1 cellular context compared by ENCODE assay signal in the genomic region with DNA sequence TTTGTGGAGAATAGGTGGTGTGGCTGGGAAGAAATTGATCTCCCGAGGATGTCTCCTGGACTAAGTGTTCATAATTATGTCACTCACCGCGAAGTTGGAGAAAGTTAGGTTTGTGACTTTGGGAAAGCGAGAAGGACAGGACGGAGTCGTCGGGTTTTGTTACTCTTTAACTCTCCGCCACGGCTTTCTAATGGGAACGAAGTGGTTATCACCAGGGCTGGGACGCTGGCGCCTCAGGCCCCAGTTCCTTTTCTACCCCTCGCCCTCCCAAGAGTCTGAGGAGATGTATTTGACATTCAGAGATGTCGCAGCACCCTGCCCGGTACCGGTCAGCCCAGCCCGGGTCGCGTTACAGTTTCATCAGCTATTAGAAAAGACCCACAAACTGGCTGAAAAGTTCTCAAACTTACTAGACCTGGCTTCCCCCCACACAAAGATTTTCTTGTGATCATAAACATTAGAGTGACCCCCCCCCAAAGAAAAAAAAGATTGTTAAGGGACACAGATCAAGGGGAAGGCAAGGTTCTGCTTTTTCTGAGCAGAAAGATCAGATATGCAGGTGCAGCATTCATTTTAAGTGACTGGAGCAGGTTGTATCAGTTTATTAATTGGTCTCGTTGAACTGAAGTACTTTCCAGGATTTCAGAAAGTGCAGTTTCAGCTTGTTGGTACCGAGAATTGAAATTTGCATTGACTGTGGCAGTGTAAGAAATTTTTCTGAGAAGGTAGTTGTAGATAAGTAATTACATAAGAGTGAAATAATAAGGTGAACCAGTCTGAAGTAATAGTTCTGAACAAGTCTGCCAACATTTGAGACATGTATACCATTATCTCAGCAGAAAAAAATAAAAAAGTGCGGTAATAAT.
TF ChIP-seq lines count a peak whose summit lies in the region.

No MANE protein-coding gene starts in this region.

TF ChIP-seq in WTC11, 78 proteins besides CTCF, POLR2A, EP300 and RAD21 (continued from another document):
- TF ChIP-seq ZNF512 (CRISPR knock-in tag; IDR thresholded peaks at IDR 0.05; ENCODE audit: borderline replicate concordance), result no peak
- no peak for TF ChIP-seq STAT6 (CRISPR knock-in tag; conservative IDR thresholded peaks at IDR 0.05; ENCODE audit: low read depth)
- TF ChIP-seq, protein P1, sequence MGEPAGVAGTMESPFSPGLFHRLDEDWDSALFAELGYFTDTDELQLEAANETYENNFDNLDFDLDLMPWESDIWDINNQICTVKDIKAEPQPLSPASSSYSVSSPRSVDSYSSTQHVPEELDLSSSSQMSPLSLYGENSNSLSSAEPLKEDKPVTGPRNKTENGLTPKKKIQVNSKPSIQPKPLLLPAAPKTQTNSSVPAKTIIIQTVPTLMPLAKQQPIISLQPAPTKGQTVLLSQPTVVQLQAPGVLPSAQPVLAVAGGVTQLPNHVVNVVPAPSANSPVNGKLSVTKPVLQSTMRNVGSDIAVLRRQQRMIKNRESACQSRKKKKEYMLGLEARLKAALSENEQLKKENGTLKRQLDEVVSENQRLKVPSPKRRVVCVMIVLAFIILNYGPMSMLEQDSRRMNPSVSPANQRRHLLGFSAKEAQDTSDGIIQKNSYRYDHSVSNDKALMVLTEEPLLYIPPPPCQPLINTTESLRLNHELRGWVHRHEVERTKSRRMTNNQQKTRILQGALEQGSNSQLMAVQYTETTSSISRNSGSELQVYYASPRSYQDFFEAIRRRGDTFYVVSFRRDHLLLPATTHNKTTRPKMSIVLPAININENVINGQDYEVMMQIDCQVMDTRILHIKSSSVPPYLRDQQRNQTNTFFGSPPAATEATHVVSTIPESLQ (CRISPR knock-in tag; IDR thresholded peaks at IDR 0.05), result no peak
- no peak for TF ChIP-seq RELA (CRISPR knock-in tag; IDR thresholded peaks at IDR 0.05; ENCODE audit: borderline replicate concordance)
- TF ChIP-seq RORB (CRISPR knock-in tag; IDR thresholded peaks at IDR 0.05), result no peak
- no peak for TF ChIP-seq CREM (CRISPR knock-in tag; IDR thresholded peaks at IDR 0.05)
- TF ChIP-seq TEAD1 (CRISPR knock-in tag; IDR thresholded peaks at IDR 0.05), result no peak
- no peak for TF ChIP-seq MAX (CRISPR knock-in tag; IDR thresholded peaks at IDR 0.05)
- no peak for TF ChIP-seq GABPB1 (CRISPR knock-in tag; IDR thresholded peaks at IDR 0.05)
